39 cellular contexts compared by ENCODE assay signal in genomic region chr21:29827647-29828046, GRCh38.
"Had no signal": no experiment of that assay in that cellular context is flagged by ENCODE, and none has a peak within 500 bp of the region (broad histone marks: within the 10 kb centered on the region; RNA-seq: fewer than 3 reads in every experiment).

No MANE protein-coding gene starts in this region.

- H3K27me3 ChIP-seq: adrenal gland, ascending aorta, body of pancreas, brain microvascular endothelial cell, breast epithelium, cardiac muscle cell had no signal

- H3K4me1 Mint-ChIP-seq: activated naive CD4-positive, alpha-beta T cell treated with anti-CD3 and anti-CD28 coated beads, Interleukin-2, amount 10 ng/mL, durations not matched to agents 7 days and 5 days; activated naive CD4-positive, alpha-beta T cell treated with anti-CD3 and anti-CD28 coated beads, Interleukin-2, amount 50 U/mL, for 24 hours; activated naive CD8-positive, alpha-beta T cell treated with anti-CD3 and anti-CD28 coated beads for 36 hours; activated naive CD8-positive, alpha-beta T cell treated with anti-CD3 and anti-CD28 coated beads, Interleukin-2, amount 10 ng/mL, durations not matched to agents 7 days and 5 days; activated naive CD8-positive, alpha-beta T cell treated with anti-CD3 and anti-CD28 coated beads, Interleukin-2, amount 50 U/mL, for 24 hours; activated T-helper 17 cell treated with anti-CD3 and anti-CD28 coated beads, Interleukin-2, amount 50 U/mL, for 72 hours; central memory CD8-positive, alpha-beta T cell had no signal

- H3K36me3 Mint-ChIP-seq: activated naive CD4-positive, alpha-beta T cell treated with anti-CD3 and anti-CD28 coated beads, Interleukin-2, amount 10 ng/mL, durations not matched to agents 7 days and 5 days; activated naive CD4-positive, alpha-beta T cell treated with anti-CD3 and anti-CD28 coated beads, Interleukin-2, amount 50 U/mL, for 24 hours; activated naive CD8-positive, alpha-beta T cell; activated naive CD8-positive, alpha-beta T cell treated with anti-CD3 and anti-CD28 coated beads for 36 hours; activated naive CD8-positive, alpha-beta T cell treated with anti-CD3 and anti-CD28 coated beads, Interleukin-2, amount 10 ng/mL, durations not matched to agents 7 days and 5 days; brain had no signal

- H3K27ac Mint-ChIP-seq: activated naive CD4-positive, alpha-beta T cell treated with anti-CD3 and anti-CD28 coated beads for 36 hours; activated naive CD4-positive, alpha-beta T cell treated with anti-CD3 and anti-CD28 coated beads, Interleukin-2, amount 10 ng/mL, durations not matched to agents 7 days and 5 days; activated naive CD4-positive, alpha-beta T cell treated with anti-CD3 and anti-CD28 coated beads, Interleukin-2, amount 50 U/mL, for 24 hours; activated naive CD4-positive, alpha-beta T cell treated with anti-CD3 and anti-CD28 coated beads, Interleukin-2, amount 50 U/mL, for 72 hours; activated naive CD8-positive, alpha-beta T cell; activated naive CD8-positive, alpha-beta T cell treated with anti-CD3 and anti-CD28 coated beads for 36 hours; activated naive CD8-positive, alpha-beta T cell treated with anti-CD3 and anti-CD28 coated beads, Interleukin-2, amount 10 ng/mL, durations not matched to agents 7 days and 5 days; activated naive CD8-positive, alpha-beta T cell treated with anti-CD3 and anti-CD28 coated beads, Interleukin-2, amount 50 U/mL, for 24 hours; activated T-cell treated with anti-CD3 and anti-CD28 coated beads, Interleukin-2, amount 50 U/mL, for 24 hours; activated T-cell treated with anti-CD3 and anti-CD28 coated beads, Interleukin-2, amount 50 U/mL, for 72 hours; activated T-helper 1 cell treated with anti-CD3 and anti-CD28 coated beads, Interleukin-12 subunit alpha, Interleukin-12 subunit beta, Interleukin-2, Interleukin-4 antibody, amounts not matched to agents 30 ng/mL and 10 ng/mL and 1 ng/mL, durations not matched to agents 14 hours and 24 hours and 36 hours; activated T-helper 17 cell treated with anti-CD3 and anti-CD28 coated beads, Interleukin-2, amount 50 U/mL, for 72 hours; activated T-helper 2 cell treated with anti-CD3 and anti-CD28 coated beads, Interferon-gamma antibody, Interleukin-2, Interleukin-4, amounts not matched to agents 10 μg/mL and 5 μg/mL and 100 μg/mL, durations not matched to agents 14 hours and 24 hours and 36 hours; brain had no signal

- FAIRE-seq: astrocyte, bronchial epithelial cell had no signal

- H3K9me3 Mint-ChIP-seq: activated naive CD4-positive, alpha-beta T cell treated with anti-CD3 and anti-CD28 coated beads for 36 hours; activated naive CD8-positive, alpha-beta T cell treated with anti-CD3 and anti-CD28 coated beads, Interleukin-2, amount 10 ng/mL, durations not matched to agents 7 days and 5 days; activated T-helper 1 cell treated with anti-CD3 and anti-CD28 coated beads, Interleukin-12 subunit alpha, Interleukin-12 subunit beta, Interleukin-2, Interleukin-4 antibody, amounts not matched to agents 30 ng/mL and 10 ng/mL and 1 ng/mL, durations not matched to agents 14 hours and 24 hours and 36 hours had no signal

- H3K27me3 Mint-ChIP-seq: activated naive CD4-positive, alpha-beta T cell treated with anti-CD3 and anti-CD28 coated beads, Interleukin-2, amount 10 ng/mL, durations not matched to agents 7 days and 5 days; activated naive CD8-positive, alpha-beta T cell treated with anti-CD3 and anti-CD28 coated beads for 36 hours; activated naive CD8-positive, alpha-beta T cell treated with anti-CD3 and anti-CD28 coated beads, Interleukin-2, amount 10 ng/mL, durations not matched to agents 7 days and 5 days; central memory CD8-positive, alpha-beta T cell had no signal

- DNase-seq: activated effector memory CD4-positive, alpha-beta T cell treated with anti-CD3 and anti-CD28 coated beads, Interleukin-2, amount 50 U/mL, for 16 hours; activated effector memory CD4-positive, alpha-beta T cell treated with Interleukin-2 at 50 U/mL for 16 hours; activated gamma-delta T cell; activated gamma-delta T cell treated with Interleukin-2 at 50 U/mL for 16 hours; activated naive CD4-positive, alpha-beta T cell; activated naive CD4-positive, alpha-beta T cell treated with anti-CD3 and anti-CD28 coated beads for 36 hours; activated naive CD4-positive, alpha-beta T cell treated with anti-CD3 and anti-CD28 coated beads, Interleukin-2, amount 10 ng/mL, durations not matched to agents 7 days and 5 days; activated naive CD4-positive, alpha-beta T cell treated with anti-CD3 and anti-CD28 coated beads, Interleukin-2, amount 50 U/mL, for 16 hours; activated naive CD4-positive, alpha-beta T cell treated with Interleukin-2 at 50 U/mL for 16 hours; activated naive CD8-positive, alpha-beta T cell treated with anti-CD3 and anti-CD28 coated beads for 36 hours; activated naive CD8-positive, alpha-beta T cell treated with anti-CD3 and anti-CD28 coated beads, Interleukin-2, amount 10 ng/mL, durations not matched to agents 7 days and 5 days; activated naive CD8-positive, alpha-beta T cell treated with anti-CD3 and anti-CD28 coated beads, Interleukin-2, amount 50 U/mL, for 24 hours; activated T-cell treated with anti-CD3 and anti-CD28 coated beads, Interleukin-2, amount 50 U/mL, for 24 hours; activated T-cell treated with anti-CD3 and anti-CD28 coated beads, Interleukin-2, amount 50 U/mL, for 4 hours; activated T-cell treated with anti-CD3 and anti-CD28 coated beads, Interleukin-2, amount 50 U/mL, for 48 hours; activated T-cell treated with anti-CD3 and anti-CD28 coated beads, Interleukin-2, amount 50 U/mL, for 72 hours; adrenal gland; amniotic stem cell; amygdala; anterior cingulate cortex; aorta; body of pancreas; caudate nucleus; central memory CD4-positive, alpha-beta T cell; cerebellar nuclear complex had no signal

- H3K27ac ChIP-seq: adrenal gland, ascending aorta, body of pancreas, brain microvascular endothelial cell, breast epithelium, cardiac muscle cell had no signal

- H3K4me1 ChIP-seq: adrenal gland, ascending aorta, body of pancreas, breast epithelium had no signal

- H3K9me3 ChIP-seq: adrenal gland, ascending aorta, body of pancreas had no signal

- H3K4me3 ChIP-seq: adrenal gland, ascending aorta, body of pancreas, breast epithelium, cardiac muscle cell had no signal

- H3K4me3 Mint-ChIP-seq: activated naive CD4-positive, alpha-beta T cell treated with anti-CD3 and anti-CD28 coated beads for 36 hours; activated naive CD4-positive, alpha-beta T cell treated with anti-CD3 and anti-CD28 coated beads, Interleukin-2, amount 10 ng/mL, durations not matched to agents 7 days and 5 days; activated naive CD4-positive, alpha-beta T cell treated with anti-CD3 and anti-CD28 coated beads, Interleukin-2, amount 50 U/mL, for 24 hours; activated naive CD8-positive, alpha-beta T cell; activated naive CD8-positive, alpha-beta T cell treated with anti-CD3 and anti-CD28 coated beads for 36 hours; activated naive CD8-positive, alpha-beta T cell treated with anti-CD3 and anti-CD28 coated beads, Interleukin-2, amount 10 ng/mL, durations not matched to agents 7 days and 5 days; activated naive CD8-positive, alpha-beta T cell treated with anti-CD3 and anti-CD28 coated beads, Interleukin-2, amount 50 U/mL, for 24 hours; activated T-cell treated with anti-CD3 and anti-CD28 coated beads, Interleukin-2, amount 50 U/mL, for 24 hours; activated T-cell treated with anti-CD3 and anti-CD28 coated beads, Interleukin-2, amount 50 U/mL, for 4 hours; activated T-cell treated with anti-CD3 and anti-CD28 coated beads, Interleukin-2, amount 50 U/mL, for 72 hours; activated T-helper 1 cell treated with anti-CD3 and anti-CD28 coated beads, Interleukin-12 subunit alpha, Interleukin-12 subunit beta, Interleukin-2, Interleukin-4 antibody, amounts not matched to agents 30 ng/mL and 10 ng/mL and 1 ng/mL, durations not matched to agents 14 hours and 24 hours and 36 hours; activated T-helper 17 cell treated with anti-CD3 and anti-CD28 coated beads, Interleukin-2, amount 50 U/mL, for 72 hours; brain; central memory CD8-positive, alpha-beta T cell had no signal

- H3K36me3 ChIP-seq: adrenal gland, ascending aorta, brain microvascular endothelial cell, breast epithelium, cardiac muscle cell had no signal

- ATAC-seq: activated naive CD4-positive, alpha-beta T cell treated with anti-CD3 and anti-CD28 coated beads, Interleukin-2, amount 50 U/mL, for 72 hours; activated naive CD8-positive, alpha-beta T cell treated with anti-CD3 and anti-CD28 coated beads, Interleukin-2, amount 50 U/mL, for 24 hours; activated T-cell treated with anti-CD3 and anti-CD28 coated beads, Interleukin-2, amount 50 U/mL, for 4 hours; activated T-cell treated with anti-CD3 and anti-CD28 coated beads, Interleukin-2, amount 50 U/mL, for 72 hours; activated T-helper 17 cell treated with anti-CD3 and anti-CD28 coated beads, Interleukin-2, amount 50 U/mL, for 72 hours; body of pancreas had no signal
